ENCODE assay signal across 8 cellular contexts in the genomic region with DNA sequence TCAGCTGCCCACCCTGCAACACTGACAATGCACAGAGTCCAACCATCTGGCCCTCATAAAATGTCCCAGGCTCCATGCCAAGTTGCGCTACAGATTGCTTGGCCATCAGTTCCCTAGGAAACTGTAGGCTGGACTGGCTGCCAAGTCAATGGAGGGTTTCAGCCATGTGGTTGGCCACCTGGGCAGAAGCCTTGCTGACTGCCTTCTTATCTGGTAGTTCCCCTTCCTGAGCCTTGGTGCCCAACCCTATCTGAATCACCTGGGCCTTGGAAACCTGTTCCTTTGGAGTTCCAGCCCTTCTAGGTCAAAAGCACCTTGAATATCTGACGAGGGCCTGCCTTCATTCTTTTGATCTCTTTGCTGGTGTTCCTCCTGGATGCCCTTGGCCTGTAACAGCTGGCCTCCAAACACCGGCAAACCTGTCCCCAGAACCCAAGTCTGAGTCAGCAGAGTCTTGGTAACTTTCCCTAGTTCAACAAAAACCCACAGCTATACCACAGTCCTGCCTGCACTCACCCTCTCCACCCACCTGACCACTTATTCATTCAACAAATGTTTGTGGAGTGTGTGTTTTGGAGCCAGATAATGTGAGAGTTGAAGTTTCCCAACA. TPM values are rescaled to one million over a fixed set of nuclear protein-coding genes. Genes with fewer than 3 reads are reported as not detected.
DNase-seq lines count a peak whose midpoint lies in the region; ATAC-seq lines count a peak whose summit lies in the region.

No MANE protein-coding gene starts in this region.

- no peaks in the 10 kb centered on the region for H3K36me3 Mint-ChIP-seq in activated CD4-positive, alpha-beta T cell treated with anti-CD3 and anti-CD28 coated beads for 36 hours (ENCODE audit: low read depth)
- H3K36me3 Mint-ChIP-seq in stimulated activated effector memory CD8-positive, alpha-beta T cell treated with anti-CD3 and anti-CD28 coated beads, Interleukin-12 subunit alpha, Interleukin-12 subunit beta, amount 100 ng/mL, for 72 hours, result peaks cover 7% of the 10 kb centered on the region

- CTCF ChIA-PET in activated CD4-positive, alpha-beta T cell treated with anti-CD3 and anti-CD28 coated beads for 36 hours (lab: Charles Lee), result interaction anchor here (1.4 to 1.6 kb wide), 2 partner anchors 13 to 36 kb away, joined by 3 to 5 read pairs; no protein-coding TSS in a partner anchor

- H3K4me3 Mint-ChIP-seq in activated CD4-positive, alpha-beta T cell treated with anti-CD3 and anti-CD28 coated beads for 36 hours, result peak overlapping the region; percentile 1
- H3K4me3 Mint-ChIP-seq in stimulated activated effector memory CD8-positive, alpha-beta T cell treated with anti-CD3 and anti-CD28 coated beads, Interleukin-12 subunit alpha, Interleukin-12 subunit beta, amount 100 ng/mL, for 72 hours, result peak overlapping the region; percentile 9

- peaks cover 55% of the 10 kb centered on the region for H3K4me1 Mint-ChIP-seq in activated CD4-positive, alpha-beta T cell treated with anti-CD3 and anti-CD28 coated beads for 36 hours
- peaks cover 64% of the 10 kb centered on the region for H3K4me1 Mint-ChIP-seq in stimulated activated effector memory CD8-positive, alpha-beta T cell treated with anti-CD3 and anti-CD28 coated beads, Interleukin-12 subunit alpha, Interleukin-12 subunit beta, amount 100 ng/mL, for 72 hours

- H3K9me3 Mint-ChIP-seq in activated CD4-positive, alpha-beta T cell treated with anti-CD3 and anti-CD28 coated beads for 36 hours (ENCODE audit: low read depth), result peaks cover 5% of the 10 kb centered on the region
- H3K9me3 Mint-ChIP-seq in stimulated activated effector memory CD8-positive, alpha-beta T cell treated with anti-CD3 and anti-CD28 coated beads, Interleukin-12 subunit alpha, Interleukin-12 subunit beta, amount 100 ng/mL, for 72 hours, result peaks cover 8% of the 10 kb centered on the region

- peak overlapping the region; percentile 85 for H3K27ac Mint-ChIP-seq in activated CD4-positive, alpha-beta T cell treated with anti-CD3 and anti-CD28 coated beads for 36 hours
- H3K27ac Mint-ChIP-seq in stimulated activated effector memory CD8-positive, alpha-beta T cell treated with anti-CD3 and anti-CD28 coated beads, Interleukin-12 subunit alpha, Interleukin-12 subunit beta, amount 100 ng/mL, for 72 hours, result peak overlapping the region; percentile 80

- peak; percentile 49 for DNase-seq in activated CD4-positive, alpha-beta T cell treated with anti-CD3 and anti-CD28 coated beads for 36 hours
- DNase-seq in activated CD4-positive, alpha-beta T cell treated with anti-CD3 and anti-CD28 coated beads for 4 hours, result no peak
- DNase-seq in NCI-H446 (lab: John Stamatoyannopoulos, UW) (peak; percentile 46 to 87), epithelial cell of prostate (ENCODE audit: low read depth, low spot score) (peak; percentile 65), HCEC 1CT (no peak), cerebellar nuclear complex (lab: John Stamatoyannopoulos, UW) (no peak)
- peak in 1 of 2 donors; percentile 69 for DNase-seq in stimulated activated effector memory CD8-positive, alpha-beta T cell treated with anti-CD3 and anti-CD28 coated beads, Interleukin-12 subunit alpha, Interleukin-12 subunit beta, amount 100 ng/mL, for 72 hours (ENCODE audit: low spot score in 2 of 2)

- ATAC-seq in activated CD4-positive, alpha-beta T cell treated with anti-CD3 and anti-CD28 coated beads for 36 hours, result peak; percentile 20
- peak; percentile 70 for ATAC-seq in stimulated activated effector memory CD8-positive, alpha-beta T cell treated with anti-CD3 and anti-CD28 coated beads, Interleukin-12 subunit alpha, Interleukin-12 subunit beta, amount 100 ng/mL, for 72 hours
- no peak for ATAC-seq in GM21786 (IDR thresholded peaks at IDR 0.05; ENCODE audit: unreplicated experiment)

- H3K27me3 Mint-ChIP-seq in activated CD4-positive, alpha-beta T cell treated with anti-CD3 and anti-CD28 coated beads for 36 hours, result peaks cover 2% of the 10 kb centered on the region

- intact Hi-C loops in activated CD4-positive, alpha-beta T cell treated with anti-CD3 and anti-CD28 coated beads for 36 hours (cut with DNase I, micrococcal nuclease), result loop anchor here (5.0 kb wide), 2 partner anchors 37 to 442 kb away; partner anchors contain the start of gene KDM7A (in 1 of the 2)

- peak overlapping the region; percentile 94 for H3K27ac ChIP-seq in epithelial cell of prostate

- POLR2A ChIA-PET in activated CD4-positive, alpha-beta T cell treated with anti-CD3 and anti-CD28 coated beads for 36 hours (lab: Charles Lee), result interaction anchor here (1.2 to 1.5 kb wide), 2 partner anchors 15 to 39 kb away, joined by 3 read pairs; no protein-coding TSS in a partner anchor

RNA-seq across cellular contexts. Expression of gene KDM7A, which starts 37.4 kb away (rescaled TPM):
- total RNA-seq in activated CD4-positive, alpha-beta T cell treated with anti-CD3 and anti-CD28 coated beads for 36 hours, result 10 to 100 TPM; 17.9 to 28.7 TPM

Comparison
In these comparisons a context has a peak if more than half of its experiments do, and no peak if none do; other contexts are left out.
1. DNase-seq: peak in activated CD4-positive, alpha-beta T cell treated with anti-CD3 and anti-CD28 coated beads for 36 hours (single experiment), NCI-H446 (2 of 2) and epithelial cell of prostate (single experiment); none in activated CD4-positive, alpha-beta T cell treated with anti-CD3 and anti-CD28 coated beads for 4 hours (0 of 2), HCEC 1CT (single experiment) and cerebellar nuclear complex (0 of 2).